Comparison of ENCODE assay signal across 8 cellular contexts in the genomic region with DNA sequence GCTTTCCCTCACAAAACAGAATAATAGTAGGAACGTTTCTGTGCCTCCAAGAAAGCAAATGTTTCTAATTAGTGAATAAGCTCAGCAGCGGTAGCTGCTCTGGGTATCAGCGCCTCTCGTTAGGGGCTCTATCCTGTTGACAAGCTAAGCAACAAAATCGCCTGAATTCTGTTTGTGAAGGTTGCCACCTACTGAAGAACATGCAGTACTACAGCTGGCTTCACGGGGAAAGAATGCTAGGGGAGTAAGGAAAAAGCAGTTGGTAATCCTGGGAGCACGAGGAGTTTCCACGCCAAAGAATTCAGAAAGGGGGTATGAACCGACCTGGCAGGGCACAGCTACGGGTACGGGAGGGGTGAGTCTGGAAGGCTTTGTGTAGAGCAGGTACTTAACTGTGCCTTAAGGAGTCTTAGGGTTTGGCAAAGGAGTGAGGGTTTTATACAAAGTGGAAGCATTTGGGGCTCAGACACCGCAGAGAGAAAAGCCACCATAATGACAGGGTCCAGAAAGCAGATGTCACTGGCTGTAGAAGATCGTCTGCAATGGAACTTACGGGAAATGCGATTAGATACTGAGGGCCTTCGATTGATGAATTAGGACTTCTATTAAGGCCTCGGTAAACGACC.
DNase-seq lines count a peak whose midpoint lies in the region; ATAC-seq and TF ChIP-seq lines count a peak whose summit lies in the region.

No MANE protein-coding gene starts in this region.

- no peak overlapping the region for H3K27ac ChIP-seq in mucosa of rectum (ENCODE audit: low read depth in 2 of 2, low read length in 2 of 2)
- no peak overlapping the region for H3K27ac ChIP-seq in thyroid gland

- no peak overlapping the region for H3K4me3 ChIP-seq in epithelial cell of proximal tubule (ENCODE audit: low read depth, low read length)
- peak overlapping the region; percentile 6 to 39 for H3K4me3 ChIP-seq in mucosa of rectum (ENCODE audit: low read length in 2 of 2)
- no peak overlapping the region for H3K4me3 ChIP-seq in thyroid gland (replicated peaks in 1 of 3)

- 29% methylated on average over 18 of the region's 18 CpGs for WGBS in thyroid gland, 2 donors

- H3K9me3 ChIP-seq in mucosa of rectum (ENCODE audit: control insufficient read depth in 2 of 2, low read length in 2 of 2): no peaks in the 10 kb centered on the region
- no peaks in the 10 kb centered on the region for H3K9me3 ChIP-seq in thyroid gland

- peaks cover 2% of the 10 kb centered on the region for H3K27me3 Mint-ChIP-seq in activated CD8-positive, alpha-beta T cell treated with anti-CD3 and anti-CD28 coated beads, Interleukin-2, amount 10 ng/mL, durations not matched to agents 7 days and 5 days (ENCODE audit: low read depth)

- CTCF ChIA-PET in activated CD8-positive, alpha-beta T cell treated with anti-CD3 and anti-CD28 coated beads, Interleukin-2, amount 10 ng/mL, durations not matched to agents 7 days and 5 days (lab: Charles Lee): interaction anchor here (0.6 to 5.4 kb wide), 21 partner anchors 8 to 366 kb away, joined by 3 to 89 read pairs (median 4); no protein-coding TSS in a partner anchor

- H3K36me3 ChIP-seq in mucosa of rectum (ENCODE audit: control insufficient read depth in 2 of 2, insufficient read depth in 2 of 2, low read length in 2 of 2) (no peaks in the 10 kb centered on the region), thyroid gland (no peaks in the 10 kb centered on the region)

- intact Hi-C loops in thyroid gland (cut with DNase I): loop anchor here (5.0 kb wide), 1 partner anchor 33 kb away; no protein-coding TSS in a partner anchor

- peak; percentile 95 for DNase-seq in DMS 273 (lab: John Stamatoyannopoulos, UW; ENCODE audit: unreplicated experiment)
- DNase-seq in NCI-H69 (lab: John Stamatoyannopoulos, UW): peak; percentile 93
- peak; percentile 58 for DNase-seq in activated CD8-positive, alpha-beta T cell treated with anti-CD3 and anti-CD28 coated beads, Interleukin-2, amount 10 ng/mL, durations not matched to agents 7 days and 5 days
- peak; percentile 22 for DNase-seq in epithelial cell of proximal tubule (ENCODE audit: low read depth)
- DNase-seq in thyroid gland: peak; percentile 53 to 63

- H3K27me3 ChIP-seq in mucosa of rectum (ENCODE audit: control insufficient read depth in 2 of 2, insufficient read depth in 2 of 2, low read length in 2 of 2) (no peaks in the 10 kb centered on the region), thyroid gland (no peaks in the 10 kb centered on the region)

- peaks cover 0 to 5% of the 10 kb centered on the region in 2 donors for H3K4me1 ChIP-seq in mucosa of rectum (ENCODE audit: control insufficient read depth in 2 of 2, insufficient read depth in 2 of 2, low read length in 2 of 2)
- H3K4me1 ChIP-seq in thyroid gland: peaks cover 0 to 11% of the 10 kb centered on the region in 2 donors

- H3K4me3 Mint-ChIP-seq in activated CD8-positive, alpha-beta T cell treated with anti-CD3 and anti-CD28 coated beads, Interleukin-2, amount 10 ng/mL, durations not matched to agents 7 days and 5 days: no peak overlapping the region

- no peaks in the 10 kb centered on the region for H3K36me3 Mint-ChIP-seq in activated CD8-positive, alpha-beta T cell treated with anti-CD3 and anti-CD28 coated beads, Interleukin-2, amount 10 ng/mL, durations not matched to agents 7 days and 5 days (ENCODE audit: low read depth)

- no peaks in the 10 kb centered on the region for H3K9me3 Mint-ChIP-seq in activated CD8-positive, alpha-beta T cell treated with anti-CD3 and anti-CD28 coated beads, Interleukin-2, amount 10 ng/mL, durations not matched to agents 7 days and 5 days (ENCODE audit: insufficient read depth)

- POLR2A ChIA-PET in activated CD8-positive, alpha-beta T cell treated with anti-CD3 and anti-CD28 coated beads, Interleukin-2, amount 10 ng/mL, durations not matched to agents 7 days and 5 days (lab: Charles Lee): interaction anchor here (0.6 kb wide), 1 partner anchor 14 kb away, joined by 3 read pairs; no protein-coding TSS in a partner anchor

- peaks cover 12% of the 10 kb centered on the region for H3K4me1 Mint-ChIP-seq in activated CD8-positive, alpha-beta T cell treated with anti-CD3 and anti-CD28 coated beads, Interleukin-2, amount 10 ng/mL, durations not matched to agents 7 days and 5 days (ENCODE audit: low read depth)

- H3K9ac ChIP-seq in mucosa of rectum (ENCODE audit: low read depth in 1 of 2, low read length in 2 of 2): peak overlapping the region; percentile 23 to 34

- peak; percentile 89 for ATAC-seq in GM19463 (IDR thresholded peaks at IDR 0.05; ENCODE audit: unreplicated experiment)
- ATAC-seq in HG03521 (IDR thresholded peaks at IDR 0.05; ENCODE audit: unreplicated experiment): peak; percentile 82
- ATAC-seq in activated CD8-positive, alpha-beta T cell treated with anti-CD3 and anti-CD28 coated beads, Interleukin-2, amount 10 ng/mL, durations not matched to agents 7 days and 5 days: peak; percentile 75

- H3K27ac Mint-ChIP-seq in activated CD8-positive, alpha-beta T cell treated with anti-CD3 and anti-CD28 coated beads, Interleukin-2, amount 10 ng/mL, durations not matched to agents 7 days and 5 days: no peak overlapping the region

- no peak for TF ChIP-seq POLR2A in thyroid gland (IDR thresholded peaks at IDR 0.05)

- peak; percentile 92 for TF ChIP-seq CTCF in epithelial cell of proximal tubule (conservative IDR thresholded peaks at IDR 0.05; ENCODE audit: low read depth, low read length)
- TF ChIP-seq CTCF in thyroid gland (IDR thresholded peaks at IDR 0.05): peak; percentile 77 to 94 (median 88)

Comparison
In these comparisons a context has a peak if more than half of its experiments do, and no peak if none do; other contexts are left out.
1. DNase-seq: peak in every context shown above with its lines; median percentile 95 in DMS 273; 93 in NCI-H69; 58 in activated CD8-positive, alpha-beta T cell treated with anti-CD3 and anti-CD28 coated beads, Interleukin-2, amount 10 ng/mL, durations not matched to agents 7 days and 5 days; 58 in thyroid gland; 22 in epithelial cell of proximal tubule.
2. H3K4me3 ChIP-seq: peak in mucosa of rectum (2 of 2); none in epithelial cell of proximal tubule (single experiment) and thyroid gland (0 of 3).
3. Peak in every context shown above with its lines, with median percentiles within 50 percentile points of each other: ATAC-seq.